Comparison of ENCODE assay signal across 8 cellular contexts in genomic region chr11:49995559-49995958, GRCh38. TPM values are rescaled to one million over a fixed set of nuclear protein-coding genes. Genes with fewer than 3 reads are reported as not detected.
DNase-seq lines count a peak whose midpoint lies in the region; ATAC-seq, FAIRE-seq and TF ChIP-seq lines count a peak whose summit lies in the region.

No MANE protein-coding gene starts in this region.

- no peak for TF ChIP-seq EP300 in A549 (IDR thresholded peaks at IDR 0.05)

- POLR2A ChIA-PET in A549 (lab: Yijun Ruan, JAX): no interaction called here

- peak; percentile 31; the same call in 2 of the 3 replicates for TF ChIP-seq CTCF in A549 (IDR thresholded peaks at IDR 0.05)
- TF ChIP-seq CTCF in foreskin fibroblast (IDR thresholded peaks at IDR 0.05; ENCODE audit: low read depth, low read length): peak; percentile 35

- no peak for TF ChIP-seq POLR2A in A549 (IDR thresholded peaks at IDR 0.05; ENCODE audit: low read length)

- no peaks in the 10 kb centered on the region for H3K9me3 ChIP-seq in A549

- H3K4me3 ChIP-seq in A549 (no peak overlapping the region), foreskin fibroblast (ENCODE audit: low read depth in 1 of 2, low read length in 2 of 2) (no peak overlapping the region)

- peak; percentile 31 to 80; a peak in 3 of 5 replicates for TF ChIP-seq RAD21 in A549 (conservative IDR thresholded peaks at IDR 0.05 in 1 of 2, IDR thresholded peaks at IDR 0.05 in 1 of 2)

- WGBS in A549 (ENCODE audit: missing lambda C conversion rate): 23% methylated on average over 6 of the region's 6 CpGs

- H3K27ac ChIP-seq in A549: no peak overlapping the region

- peak in 1 of 2 experiments; percentile 71 for DNase-seq in A549 (ENCODE audit: low read depth in 1 of 2, low spot score in 1 of 2)
- peak; percentile 26 for DNase-seq in G401 (ENCODE audit: low spot score)
- peak; percentile 76 for DNase-seq in NAMALWA (ENCODE audit: low spot score)
- DNase-seq in SKM-1 (lab: John Stamatoyannopoulos, UW; ENCODE audit: unreplicated experiment): peak; percentile 41
- peak; percentile 2 to 25 for DNase-seq in foreskin fibroblast
- DNase-seq in stimulated activated CD4-positive, alpha-beta T cell treated with anti-CD3 and anti-CD28 coated beads, Interleukin-4, amount 100 ng/mL, for 24 hours: peak; percentile 23

- no peak for FAIRE-seq in A549 (lab: Jason Lieb, UNC)

- no peaks in the 10 kb centered on the region for H3K4me1 ChIP-seq in A549

- ATAC-seq in A549 (peak in 1 of 2 experiments; percentile 68; a peak in 3 of 6 replicates), HG02678 (IDR thresholded peaks at IDR 0.05; ENCODE audit: unreplicated experiment) (no peak), HG02852 (IDR thresholded peaks at IDR 0.05; ENCODE audit: unreplicated experiment) (no peak)

- CTCF ChIA-PET in A549 (lab: Yijun Ruan, JAX): interaction anchor here (0.7 to 1.9 kb wide), 3 partner anchors 9 to 1687 kb away, joined by 3 to 6 read pairs (median 5); no protein-coding TSS in a partner anchor

- in situ Hi-C loops in G401 (cut with HindIII; ENCODE audit: low sequenced_read_pairs): no loop called here

- no peak overlapping the region for H3K4me2 ChIP-seq in A549

TF ChIP-seq in A549, 52 proteins besides CTCF, POLR2A, EP300 and RAD21:
- TF ChIP-seq SMC3 (IDR thresholded peaks at IDR 0.05) (0 out of 3 replicates have a peak, but pooled peaks have one; percentile 20), MAX (IDR thresholded peaks at IDR 0.05) (peak; percentile 34; the same call in 1 of the 2 replicates), ZSCAN20 (CRISPR knock-in tag; IDR thresholded peaks at IDR 0.05) (no peak), ZC3H11A (IDR thresholded peaks at IDR 0.05) (no peak)

RNA-seq across cellular contexts. Expression of gene OR4C12, which starts 13.2 kb away (rescaled TPM):
- polyA plus RNA-seq in A549 (2011; rRNA removed) (not detected in 2 replicates), A549 (2017; fragmentation: RNase III; extraction: RNeasy Plus Mini Kit Qiagen cat#74134 plus additional on column Dnase treatment) (not detected in 3 replicates)
- not detected in 2 replicates for polyA plus RNA-seq in A549 (2012; cell fraction: cytosol; rRNA removed)
- polyA plus RNA-seq in A549 (2012; cell fraction: nucleus; rRNA removed): not detected in 2 replicates
- polyA minus RNA-seq in A549 (2011; rRNA and poly(A)+ RNA removed): not detected in 2 replicates
- not detected in 2 replicates for total RNA-seq in G401 (2014; rRNA removed; shearing (Covaris generic))

RNA-seq across cellular contexts. Expression of gene OR4C45, which starts 37.1 kb away (rescaled TPM):
- polyA plus RNA-seq in A549 (2011; rRNA removed): not detected in 2 replicates
- polyA plus RNA-seq in A549 (2012; cell fraction: cytosol; rRNA removed): not detected in 2 replicates
- not detected in 2 replicates for polyA plus RNA-seq in A549 (2012; cell fraction: nucleus; rRNA removed)
- not detected in 3 replicates for polyA plus RNA-seq in A549 (2017; fragmentation: RNase III; extraction: RNeasy Plus Mini Kit Qiagen cat#74134 plus additional on column Dnase treatment)
- polyA minus RNA-seq in A549 (2011; rRNA and poly(A)+ RNA removed): not detected in 2 replicates
- not detected in 2 replicates for total RNA-seq in G401 (2014; rRNA removed; shearing (Covaris generic))

RNA-seq across cellular contexts. Expression of gene OR4C13, which starts 43.4 kb away (rescaled TPM):
- polyA plus RNA-seq in A549 (2011; rRNA removed) (not detected in 2 replicates), A549 (2017; fragmentation: RNase III; extraction: RNeasy Plus Mini Kit Qiagen cat#74134 plus additional on column Dnase treatment) (not detected in 3 replicates)
- polyA plus RNA-seq in A549 (2012; cell fraction: cytosol; rRNA removed): not detected in 2 replicates
- polyA plus RNA-seq in A549 (2012; cell fraction: nucleus; rRNA removed): not detected in 2 replicates
- polyA minus RNA-seq in A549 (2011; rRNA and poly(A)+ RNA removed): not detected in 2 replicates
- total RNA-seq in G401 (2014; rRNA removed; shearing (Covaris generic)): not detected in 2 replicates
